ENCODE assay signal across 19 cellular contexts in genomic region chrX:13694983-13695382, GRCh38. TPM values are rescaled to one million over a fixed set of nuclear protein-coding genes. Genes with fewer than 3 reads are reported as not detected.
DNase-seq lines count a peak whose midpoint lies in the region; TF ChIP-seq lines count a peak whose summit lies in the region.
"Had no signal": no experiment of that assay in that cellular context is flagged by ENCODE, and none has a peak within 500 bp of the region (broad histone marks: within the 10 kb centered on the region; RNA-seq: fewer than 3 reads in every experiment).

No MANE protein-coding gene starts in this region.

- no peak overlapping the region for H3K9ac ChIP-seq in Karpas-422 (ENCODE audit: low read length)

- H2AFZ ChIP-seq in Karpas-422 (ENCODE audit: low read length) = no peak overlapping the region

- H3K4me1 ChIP-seq in CD4-positive, alpha-beta memory T cell (ENCODE audit: insufficient read depth, low read length) = peaks cover 81% of the 10 kb centered on the region
- H3K4me1 ChIP-seq in Karpas-422 (ENCODE audit: low read length) = peaks cover 97% of the 10 kb centered on the region
- H3K4me1 ChIP-seq in Peyer's patch = peaks cover 0 to 44% (median 6%) of the 10 kb centered on the region in 4 donors

- peak overlapping the region in 5 of 7 donors; percentile 0 to 68 (median 17) for H3K27ac Mint-ChIP-seq in CD4-positive, alpha-beta memory T cell
- H3K27ac Mint-ChIP-seq in endothelial cell (ENCODE audit: unreplicated experiment) (peak overlapping the region; percentile 38), progenitor cell of endocrine pancreas (peak overlapping the region; percentile 17)

- H3K4me3 Mint-ChIP-seq in CD4-positive, alpha-beta memory T cell = peak overlapping the region in 2 of 8 donors; percentile 8 to 11
- peak overlapping the region; percentile 22 for H3K4me3 Mint-ChIP-seq in endothelial cell (ENCODE audit: unreplicated experiment)
- no peak overlapping the region for H3K4me3 Mint-ChIP-seq in progenitor cell of endocrine pancreas (ENCODE audit: low read depth)

- H3K9me3 ChIP-seq in CD4-positive, alpha-beta memory T cell (ENCODE audit: control insufficient read depth in 1 of 2, low read length in 2 of 2) = no peaks in the 10 kb centered on the region
- no peaks in the 10 kb centered on the region for H3K9me3 ChIP-seq in Karpas-422 (ENCODE audit: low read length)
- no peaks in the 10 kb centered on the region for H3K9me3 ChIP-seq in Peyer's patch
- H3K9me3 ChIP-seq: MG63, neutrophil, sigmoid colon had no signal

- CTCF ChIA-PET in CD4-positive, alpha-beta memory T cell (lab: Charles Lee; ENCODE audit: partially characterized antibody) = no interaction called here

- intact Hi-C loops in CD4-positive, alpha-beta memory T cell (cut with micrococcal nuclease) = no loop called here

- peaks cover 95% of the 10 kb centered on the region for H3K79me2 ChIP-seq in Karpas-422 (ENCODE audit: low read length)

- POLR2A ChIA-PET in CD4-positive, alpha-beta memory T cell (lab: Charles Lee; ENCODE audit: partially characterized antibody) = interaction anchor here (0.7 to 1.2 kb wide), 2 partner anchors 40 kb away, joined by 3 to 5 read pairs; partner anchors contain the start of genes OFD1 and TRAPPC2

- no peaks in the 10 kb centered on the region for H3K9me3 Mint-ChIP-seq in CD4-positive, alpha-beta memory T cell
- no peaks in the 10 kb centered on the region for H3K9me3 Mint-ChIP-seq in endothelial cell (ENCODE audit: unreplicated experiment)
- H3K9me3 Mint-ChIP-seq in progenitor cell of endocrine pancreas (ENCODE audit: low read depth) = peaks cover 22% of the 10 kb centered on the region

- H3K4me2 ChIP-seq in Karpas-422 (ENCODE audit: low read depth, low read length, poor library complexity, severe bottlenecking) = peak overlapping the region; percentile 75

- H3K4me3 ChIP-seq in CD4-positive, alpha-beta memory T cell (ENCODE audit: low read length in 2 of 2) = no peak overlapping the region
- no peak overlapping the region; the same call in 1 of the 2 replicates for H3K4me3 ChIP-seq in Karpas-422 (ENCODE audit: low read length)
- no peak overlapping the region for H3K4me3 ChIP-seq in Peyer's patch
- H3K4me3 ChIP-seq: MG63, sigmoid colon had no signal

- H3K36me3 Mint-ChIP-seq in CD4-positive, alpha-beta memory T cell = peaks cover 0 to 15% of the 10 kb centered on the region in 2 donors
- no peaks in the 10 kb centered on the region for H3K36me3 Mint-ChIP-seq in endothelial cell (ENCODE audit: low read depth, unreplicated experiment)
- peaks cover 6% of the 10 kb centered on the region for H3K36me3 Mint-ChIP-seq in progenitor cell of endocrine pancreas (ENCODE audit: insufficient read depth)

- H3K27me3 ChIP-seq in CD4-positive, alpha-beta memory T cell (ENCODE audit: insufficient read depth, low read length) = no peaks in the 10 kb centered on the region
- H3K27me3 ChIP-seq in Karpas-422 (ENCODE audit: low read length) (no peaks in the 10 kb centered on the region), Peyer's patch (no peaks in the 10 kb centered on the region)
- H3K27me3 ChIP-seq: MG63, neutrophil, sigmoid colon had no signal

- no peak for DNase-seq in CD4-positive, alpha-beta memory T cell
- DNase-seq in Karpas-422 = no peak
- no peak for DNase-seq in endothelial cell (ENCODE audit: low spot score)
- no peak for DNase-seq in progenitor cell of endocrine pancreas (ENCODE audit: low spot score, unreplicated experiment)
- DNase-seq in NCI-H1436 treated with DMSO at 0.1 percent for 48 hours (lab: John Stamatoyannopoulos, UW) = no peak
- no peak for DNase-seq in cerebellar nuclear complex (lab: John Stamatoyannopoulos, UW)
- no peak for DNase-seq in Peyer's patch
- no peak for DNase-seq in DMS114 treated with DMSO at 0.1 percent for 48 hours (lab: John Stamatoyannopoulos, UW; ENCODE audit: unreplicated experiment)
- DNase-seq: activated T-cell treated with anti-CD3 and anti-CD28 coated beads, Interleukin-2, amount 50 U/mL, for 48 hours; caudate nucleus; effector memory CD4-positive, alpha-beta T cell; MG63; NCI-H1930; NCI-H446 treated with DMSO at 0.1 percent for 48 hours; NK-92 treated with Interleukin-12 subunit alpha and Interleukin-12 subunit beta, amount 100 ng/mL, for 24 hours; sigmoid colon; substantia nigra; SW 1271 had no signal

- no peak overlapping the region for H3K27ac ChIP-seq in CD4-positive, alpha-beta memory T cell (ENCODE audit: low read depth, low read length)
- H3K27ac ChIP-seq in Karpas-422 (ENCODE audit: low read length) = peak overlapping the region; percentile 27; the same call in 1 of the 2 replicates
- H3K27ac ChIP-seq in Peyer's patch = peak overlapping the region in 1 of 4 donors; percentile 34
- H3K27ac ChIP-seq: neutrophil had no signal

- peaks cover 20% of the 10 kb centered on the region for H4K20me1 ChIP-seq in Karpas-422 (ENCODE audit: insufficient read depth, low read depth, low read length)

- H3K4me1 Mint-ChIP-seq in CD4-positive, alpha-beta memory T cell = peaks cover 45 to 80% (median 64%) of the 10 kb centered on the region in 4 donors
- H3K4me1 Mint-ChIP-seq in endothelial cell (ENCODE audit: unreplicated experiment) = peaks cover 37% of the 10 kb centered on the region
- peaks cover 27% of the 10 kb centered on the region for H3K4me1 Mint-ChIP-seq in progenitor cell of endocrine pancreas (ENCODE audit: low read depth)

- no peaks in the 10 kb centered on the region for H3K27me3 Mint-ChIP-seq in CD4-positive, alpha-beta memory T cell
- H3K27me3 Mint-ChIP-seq in endothelial cell (ENCODE audit: unreplicated experiment) (peaks cover 3% of the 10 kb centered on the region), progenitor cell of endocrine pancreas (no peaks in the 10 kb centered on the region)

- H3K36me3 ChIP-seq in CD4-positive, alpha-beta memory T cell (ENCODE audit: insufficient read depth, low read length) = no peaks in the 10 kb centered on the region
- 0 out of 2 replicates have a peak, but pooled peaks cover 2% of the 10 kb centered on the region for H3K36me3 ChIP-seq in Karpas-422 (ENCODE audit: insufficient read depth, low read length)
- no peaks in the 10 kb centered on the region for H3K36me3 ChIP-seq in Peyer's patch
- H3K36me3 ChIP-seq: neutrophil, sigmoid colon had no signal

- no peaks in the 10 kb centered on the region for H3K9me2 ChIP-seq in Karpas-422 (replicated peaks; ENCODE audit: insufficient read depth, low read length)

- TF ChIP-seq CTCF in endothelial cell (IDR thresholded peaks at IDR 0.05; ENCODE audit: unreplicated experiment) = no peak
- TF ChIP-seq CTCF in progenitor cell of endocrine pancreas (IDR thresholded peaks at IDR 0.05; ENCODE audit: unreplicated experiment) = no peak
- no peak for TF ChIP-seq CTCF in Peyer's patch (IDR thresholded peaks at IDR 0.05)

- TF ChIP-seq POLR2A in Peyer's patch (IDR thresholded peaks at IDR 0.05) = no peak

RNA-seq across cellular contexts. Expression of gene RAB9A, which starts 6.1 kb away (rescaled TPM):
- 10 to 100 TPM; 19.9 to 22.7 TPM for total RNA-seq in CD4-positive, alpha-beta memory T cell
- polyA plus RNA-seq in CD4-positive, alpha-beta memory T cell = 10 to 100 TPM; 31.7 to 33.4 TPM
- total RNA-seq in Karpas-422 (2014; rRNA removed; shearing (Covaris generic); ENCODE audit: low replicate concordance) = 56.6 and 59.3 TPM in 2 replicates
- total RNA-seq in endothelial cell (ENCODE audit: unreplicated experiment) (11.2 TPM), progenitor cell of endocrine pancreas (17.6 and 20.5 TPM in 2 replicates), Peyer's patch (10 to 100 TPM in 3 of 4 donors, 1 to 10 TPM in 1; 8.9 to 56.9 (median 12.8) TPM)

RNA-seq across cellular contexts. Expression of gene TRAPPC2, which starts 39.4 kb away (rescaled TPM):
- 10 to 100 TPM; 36.6 to 39.6 TPM for total RNA-seq in CD4-positive, alpha-beta memory T cell
- polyA plus RNA-seq in CD4-positive, alpha-beta memory T cell = 10 to 100 TPM; 33.1 to 45.9 TPM
- 29.5 and 60.5 TPM in 2 replicates for total RNA-seq in Karpas-422 (2014; rRNA removed; shearing (Covaris generic); ENCODE audit: low replicate concordance)
- 12.4 TPM for total RNA-seq in endothelial cell (ENCODE audit: unreplicated experiment)
- total RNA-seq in progenitor cell of endocrine pancreas = 22.6 and 23.4 TPM in 2 replicates
- total RNA-seq in Peyer's patch = 10 to 100 TPM; 13.3 to 23.6 (median 18.8) TPM

RNA-seq across cellular contexts. Expression of gene OFD1, which starts 39.6 kb away (rescaled TPM):
- 100 to 1,000 TPM; 135 TPM for total RNA-seq in CD4-positive, alpha-beta memory T cell
- 10 to 100 TPM; 22.0 to 39.0 TPM for polyA plus RNA-seq in CD4-positive, alpha-beta memory T cell
- total RNA-seq in Karpas-422 (2014; rRNA removed; shearing (Covaris generic); ENCODE audit: low replicate concordance) = 68.4 and 76.3 TPM in 2 replicates
- total RNA-seq in endothelial cell (ENCODE audit: unreplicated experiment) (17.7 TPM), progenitor cell of endocrine pancreas (58.5 and 65.4 TPM in 2 replicates), Peyer's patch (100 to 1,000 TPM in 1 of 4 donors, 10 to 100 TPM in 3; 20.8 to 135 (median 49.4) TPM)

RNA-seq across cellular contexts. Expression of gene TCEANC, which starts 42.0 kb away (rescaled TPM):
- 10 to 100 TPM; 14.6 to 16.3 TPM for total RNA-seq in CD4-positive, alpha-beta memory T cell
- polyA plus RNA-seq in CD4-positive, alpha-beta memory T cell = 10 to 100 TPM in 1 of 2 donors, 1 to 10 TPM in 1; 9.6 to 10.3 TPM
- total RNA-seq in Karpas-422 (2014; rRNA removed; shearing (Covaris generic); ENCODE audit: low replicate concordance) = 3.4 and 4.3 TPM in 2 replicates
- total RNA-seq in endothelial cell (ENCODE audit: unreplicated experiment) (3.8 TPM), progenitor cell of endocrine pancreas (3.0 and 4.1 TPM in 2 replicates), Peyer's patch (1 to 10 TPM; 2.8 to 9.1 (median 5.8) TPM)
